In genomic region chr1:64136749-64137568, GRCh38 we compare ENCODE assay signal across 8 cellular contexts.
DNase-seq lines count a peak whose midpoint lies in the region; ATAC-seq and TF ChIP-seq lines count a peak whose summit lies in the region.

No MANE protein-coding gene starts in this region.

- no peak overlapping the region for H3K27ac Mint-ChIP-seq in activated naive CD4-positive, alpha-beta T cell treated with anti-CD3 and anti-CD28 coated beads, Interleukin-2, amount 10 ng/mL, durations not matched to agents 7 days and 5 days
- no peak overlapping the region for H3K27ac Mint-ChIP-seq in glutamatergic neuron (ENCODE audit: unreplicated experiment)

- CTCF ChIA-PET in activated naive CD4-positive, alpha-beta T cell treated with anti-CD3 and anti-CD28 coated beads, Interleukin-2, amount 10 ng/mL, durations not matched to agents 7 days and 5 days (lab: Charles Lee) = interaction anchor here (0.5 to 5.2 kb wide), 33 partner anchors 11 to 561 kb away, joined by 3 to 45 read pairs (median 3); partner anchors contain the start of gene ROR1

- H3K9me3 Mint-ChIP-seq in activated naive CD4-positive, alpha-beta T cell treated with anti-CD3 and anti-CD28 coated beads, Interleukin-2, amount 10 ng/mL, durations not matched to agents 7 days and 5 days = no peaks in the 10 kb centered on the region
- no peaks in the 10 kb centered on the region for H3K9me3 Mint-ChIP-seq in glutamatergic neuron (ENCODE audit: unreplicated experiment)

- peak; percentile 91 for TF ChIP-seq CTCF in glutamatergic neuron (IDR thresholded peaks at IDR 0.05; ENCODE audit: partially characterized antibody, unreplicated experiment)
- TF ChIP-seq CTCF in vagina (IDR thresholded peaks at IDR 0.05) = peak; percentile 70 to 83 (median 72)

- no peak overlapping the region for H3K4me3 Mint-ChIP-seq in activated naive CD4-positive, alpha-beta T cell treated with anti-CD3 and anti-CD28 coated beads, Interleukin-2, amount 10 ng/mL, durations not matched to agents 7 days and 5 days
- no peak overlapping the region for H3K4me3 Mint-ChIP-seq in glutamatergic neuron (ENCODE audit: unreplicated experiment)

- intact Hi-C loops in posterior vena cava (cut with DNase I) (loop anchor here (10.0 kb wide), 4 partner anchors 202 to 522 kb away; partner anchors contain the start of gene ROR1 (in 2 of the 2)), vagina (cut with DNase I) (loop anchor here (5.0 kb wide), 2 partner anchors 275 to 360 kb away; no protein-coding TSS in a partner anchor)

- H3K27me3 Mint-ChIP-seq in activated naive CD4-positive, alpha-beta T cell treated with anti-CD3 and anti-CD28 coated beads, Interleukin-2, amount 10 ng/mL, durations not matched to agents 7 days and 5 days = no peaks in the 10 kb centered on the region
- H3K27me3 Mint-ChIP-seq in glutamatergic neuron (ENCODE audit: unreplicated experiment) = peaks cover 2% of the 10 kb centered on the region

- no peaks in the 10 kb centered on the region for H3K4me1 Mint-ChIP-seq in activated naive CD4-positive, alpha-beta T cell treated with anti-CD3 and anti-CD28 coated beads, Interleukin-2, amount 10 ng/mL, durations not matched to agents 7 days and 5 days
- peaks cover 7% of the 10 kb centered on the region for H3K4me1 Mint-ChIP-seq in glutamatergic neuron (ENCODE audit: low read depth, unreplicated experiment)

- no peak overlapping the region for H3K27ac ChIP-seq in SJCRH30
- no peak overlapping the region for H3K27ac ChIP-seq in vagina

- H3K4me1 ChIP-seq in SJCRH30 (peaks cover 4% of the 10 kb centered on the region; the same call in 1 of the 2 replicates), vagina (peaks cover 13% of the 10 kb centered on the region)

- H3K4me3 ChIP-seq in SJCRH30 = no peak overlapping the region
- no peak overlapping the region for H3K4me3 ChIP-seq in vagina

- H3K36me3 ChIP-seq in SJCRH30 = no peaks in the 10 kb centered on the region
- no peaks in the 10 kb centered on the region for H3K36me3 ChIP-seq in vagina

- no peaks in the 10 kb centered on the region for H3K36me3 Mint-ChIP-seq in activated naive CD4-positive, alpha-beta T cell treated with anti-CD3 and anti-CD28 coated beads, Interleukin-2, amount 10 ng/mL, durations not matched to agents 7 days and 5 days
- H3K36me3 Mint-ChIP-seq in glutamatergic neuron (ENCODE audit: unreplicated experiment) = peaks cover 8% of the 10 kb centered on the region

- no peaks in the 10 kb centered on the region for H3K9me3 ChIP-seq in SJCRH30 (replicated peaks)
- no peaks in the 10 kb centered on the region for H3K9me3 ChIP-seq in vagina

- ATAC-seq in GM21619 (IDR thresholded peaks at IDR 0.05; ENCODE audit: unreplicated experiment) = peak; percentile 54

- DNase-seq in DMS53 treated with DMSO at 0.1 percent for 48 hours (lab: John Stamatoyannopoulos, UW; ENCODE audit: unreplicated experiment) = peak; percentile 86
- DNase-seq in M059J (ENCODE audit: low read depth) = peak; percentile 77
- DNase-seq in SJCRH30 = peak; percentile 64 to 90
- DNase-seq in activated naive CD4-positive, alpha-beta T cell treated with anti-CD3 and anti-CD28 coated beads, Interleukin-2, amount 10 ng/mL, durations not matched to agents 7 days and 5 days = peak; percentile 82
- peak; percentile 80 for DNase-seq in glutamatergic neuron
- DNase-seq in posterior vena cava (ENCODE audit: low spot score) = peak; percentile 84
- DNase-seq in vagina (ENCODE audit: extremely low spot score in 2 of 2) = peak in 1 of 2 donors; percentile 90

- TF ChIP-seq POLR2A in vagina (IDR thresholded peaks at IDR 0.05) = no peak

- H3K27me3 ChIP-seq in SJCRH30 = no peaks in the 10 kb centered on the region
- H3K27me3 ChIP-seq in vagina = no peaks in the 10 kb centered on the region
